21 cellular contexts compared by ENCODE assay signal in the genomic region with DNA sequence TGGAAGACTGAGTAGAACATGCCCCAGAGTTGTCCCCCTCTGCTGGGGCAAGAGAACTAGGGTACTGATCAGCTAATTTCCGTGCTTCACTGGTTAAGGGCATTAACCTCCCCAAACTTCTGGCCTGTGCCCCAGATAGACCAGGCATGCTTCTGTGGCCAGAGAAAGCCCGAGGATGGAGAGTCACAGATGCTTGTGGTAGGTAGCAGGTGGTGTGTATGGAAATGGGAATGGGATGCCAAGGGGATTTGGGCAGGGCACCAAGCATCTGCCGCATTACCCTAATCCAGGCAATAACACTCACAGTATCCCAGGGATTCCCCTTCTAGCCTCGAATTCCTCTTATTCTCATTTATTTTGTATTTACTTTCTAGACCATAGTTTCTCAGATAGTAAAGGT.
DNase-seq lines count a peak whose midpoint lies in the region; ATAC-seq and TF ChIP-seq lines count a peak whose summit lies in the region.
"Had no signal": no experiment of that assay in that cellular context is flagged by ENCODE, and none has a peak within 500 bp of the region (broad histone marks: within the 10 kb centered on the region; RNA-seq: fewer than 3 reads in every experiment).

No MANE protein-coding gene starts in this region.

- no peak overlapping the region for H3K9ac ChIP-seq in trophoblast cell (ENCODE audit: low read length)
- H3K9ac ChIP-seq: BLaER1 treated with 17β-estradiol and CSF1 and Interleukin-3, amounts not matched to agents 10 nM and 100 nM had no signal

- H3K36me3 Mint-ChIP-seq in CD4-positive, CD25-positive, alpha-beta regulatory T cell: peaks cover 49% of the 10 kb centered on the region
- H3K36me3 Mint-ChIP-seq in central memory CD8-positive, alpha-beta T cell (ENCODE audit: insufficient read depth): peaks cover 25% of the 10 kb centered on the region
- H3K36me3 Mint-ChIP-seq in Caco-2 (ENCODE audit: insufficient read depth, unreplicated experiment): no peaks in the 10 kb centered on the region

- no peak overlapping the region for H2BK12ac ChIP-seq in trophoblast cell (ENCODE audit: low read length)

- H3K9me3 ChIP-seq in CD4-positive, CD25-positive, alpha-beta regulatory T cell (ENCODE audit: control insufficient read depth in 2 of 2, low read length in 2 of 2): peaks cover 0 to 6% of the 10 kb centered on the region in 2 experiments
- no peaks in the 10 kb centered on the region for H3K9me3 ChIP-seq in trophoblast cell (ENCODE audit: insufficient read depth, low read depth, low read length)
- H3K9me3 ChIP-seq in Caco-2: peaks cover 12% of the 10 kb centered on the region
- no peaks in the 10 kb centered on the region for H3K9me3 ChIP-seq in HAP-1

- TF ChIP-seq CTCF in Caco-2 (IDR thresholded peaks at IDR 0.05; ENCODE audit: insufficient read depth in 1 of 2, low read depth in 1 of 2, low read length in 1 of 2, severe bottlenecking in 1 of 2, unreplicated experiment in 1 of 2): no peak

- no peak overlapping the region for H2BK5ac ChIP-seq in trophoblast cell (ENCODE audit: low read depth, low read length, poor library complexity)

- CTCF ChIA-PET in Caco-2 (lab: Charles Lee): no interaction called here

- no peak overlapping the region for H3K14ac ChIP-seq in trophoblast cell (ENCODE audit: low read length)

- no peaks in the 10 kb centered on the region for H3K79me1 ChIP-seq in trophoblast cell (ENCODE audit: low read length)

- H2AK5ac ChIP-seq in trophoblast cell (ENCODE audit: low read length): no peak overlapping the region

- H3K23ac ChIP-seq in trophoblast cell (ENCODE audit: low read length): no peak overlapping the region

- BruUV-seq in Caco-2 (replicated peaks; lab: Mats Ljungman, UMichigan): no TSS peak

- no peak overlapping the region for H3K4ac ChIP-seq in trophoblast cell (ENCODE audit: low read depth, low read length)

- peaks cover 8% of the 10 kb centered on the region for H3K36me3 ChIP-seq in CD4-positive, CD25-positive, alpha-beta regulatory T cell (ENCODE audit: control insufficient read depth, insufficient read depth, low read length)
- H3K36me3 ChIP-seq in trophoblast cell (ENCODE audit: control insufficient read depth in 1 of 2, insufficient read depth in 2 of 2, low read length in 2 of 2) (no peaks in the 10 kb centered on the region), Caco-2 (ENCODE audit: control insufficient read depth, insufficient read depth, low read length) (no peaks in the 10 kb centered on the region), HAP-1 (replicated peaks) (no peaks in the 10 kb centered on the region)
- H3K36me3 ChIP-seq: BLaER1 treated with 17β-estradiol and CSF1 and Interleukin-3, amounts not matched to agents 10 nM and 100 nM had no signal

- peaks cover 0 to 6% (median 0%) of the 10 kb centered on the region in 7 donors for H3K9me3 Mint-ChIP-seq in CD4-positive, CD25-positive, alpha-beta regulatory T cell
- H3K9me3 Mint-ChIP-seq in central memory CD8-positive, alpha-beta T cell: no peaks in the 10 kb centered on the region
- H3K9me3 Mint-ChIP-seq in Caco-2 (ENCODE audit: unreplicated experiment): peaks cover 5% of the 10 kb centered on the region

- H3K4me2 ChIP-seq in trophoblast cell (ENCODE audit: low read length): no peak overlapping the region
- H3K4me2 ChIP-seq: BLaER1 treated with 17β-estradiol and CSF1 and Interleukin-3, amounts not matched to agents 10 nM and 100 nM had no signal

- no peak overlapping the region for H4K12ac ChIP-seq in trophoblast cell (ENCODE audit: low read depth, low read length)

- peaks cover 31% of the 10 kb centered on the region for H3K4me1 ChIP-seq in CD4-positive, CD25-positive, alpha-beta regulatory T cell (ENCODE audit: control insufficient read depth, insufficient read depth, low read length, poor library complexity, severe bottlenecking)
- H3K4me1 ChIP-seq in trophoblast cell (ENCODE audit: control insufficient read depth in 1 of 2, insufficient read depth in 2 of 2, low read length in 2 of 2) (peaks cover 0 to 5% of the 10 kb centered on the region in 2 experiments), Caco-2 (no peaks in the 10 kb centered on the region), HAP-1 (no peaks in the 10 kb centered on the region)
- H3K4me1 ChIP-seq: BLaER1 treated with 17β-estradiol and CSF1 and Interleukin-3, amounts not matched to agents 10 nM and 100 nM had no signal

- H3K27me3 ChIP-seq in CD4-positive, CD25-positive, alpha-beta regulatory T cell (ENCODE audit: control insufficient read depth, insufficient read depth, low read length): no peaks in the 10 kb centered on the region
- H3K27me3 ChIP-seq in trophoblast cell (ENCODE audit: insufficient read depth, low read length) (no peaks in the 10 kb centered on the region), Caco-2 (replicated peaks; ENCODE audit: control insufficient read depth, insufficient read depth, low read length) (no peaks in the 10 kb centered on the region), HAP-1 (ENCODE audit: low read depth) (no peaks in the 10 kb centered on the region)
- H3K27me3 ChIP-seq: BLaER1 treated with 17β-estradiol and CSF1 and Interleukin-3, amounts not matched to agents 10 nM and 100 nM had no signal

- peak overlapping the region in 3 of 4 donors; percentile 22 to 68 (median 65) for H3K4me3 Mint-ChIP-seq in CD4-positive, CD25-positive, alpha-beta regulatory T cell
- peak overlapping the region; percentile 63 for H3K4me3 Mint-ChIP-seq in central memory CD8-positive, alpha-beta T cell
- H3K4me3 Mint-ChIP-seq in Caco-2 (ENCODE audit: unreplicated experiment): no peak overlapping the region

- no CpG with 5 or more reads among the region's 4 CpGs for WGBS in trophoblast cell (ENCODE audit: extremely low coverage, insufficient coverage, insufficient read length)

- H2AFZ ChIP-seq in trophoblast cell (ENCODE audit: insufficient read depth, low read length, poor library complexity): no peak overlapping the region

- no peak overlapping the region for H2BK120ac ChIP-seq in trophoblast cell (ENCODE audit: insufficient read depth, low read length, poor library complexity)

- POLR2A ChIA-PET in Caco-2 (lab: Charles Lee): no interaction called here

- peaks cover 38 to 72% (median 55%) of the 10 kb centered on the region in 4 donors for H3K4me1 Mint-ChIP-seq in CD4-positive, CD25-positive, alpha-beta regulatory T cell
- H3K4me1 Mint-ChIP-seq in central memory CD8-positive, alpha-beta T cell: peaks cover 56% of the 10 kb centered on the region
- no peaks in the 10 kb centered on the region for H3K4me1 Mint-ChIP-seq in Caco-2 (ENCODE audit: low read depth, unreplicated experiment)

- H3K27ac ChIP-seq in CD4-positive, CD25-positive, alpha-beta regulatory T cell (ENCODE audit: insufficient read depth, low read length, poor library complexity, severe bottlenecking): no peak overlapping the region
- no peak overlapping the region for H3K27ac ChIP-seq in trophoblast cell (ENCODE audit: low read depth, low read length)
- H3K27ac ChIP-seq: BLaER1 treated with 17β-estradiol and CSF1 and Interleukin-3, amounts not matched to agents 10 nM and 100 nM; RWPE1 had no signal

- in situ Hi-C loops in HAP-1 (cut with MboI; ENCODE audit: low sequenced_read_pairs): no loop called here

- intact Hi-C loops in Caco-2 (cut with micrococcal nuclease; ENCODE audit: unreplicated experiment): no loop called here

- H3K79me2 ChIP-seq in trophoblast cell (ENCODE audit: control insufficient read depth, insufficient read depth, low read length, poor library complexity): no peaks in the 10 kb centered on the region

- H4K91ac ChIP-seq in trophoblast cell (ENCODE audit: low read depth, low read length): no peak overlapping the region

- no peak overlapping the region for H3K18ac ChIP-seq in trophoblast cell (ENCODE audit: low read length)

- no peak for ATAC-seq in CD4-positive, CD25-positive, alpha-beta regulatory T cell (ENCODE audit: low read depth in 2 of 2)
- ATAC-seq in central memory CD8-positive, alpha-beta T cell (replicated peaks; ENCODE audit: extremely low read depth, poor library complexity, severe bottlenecking): no peak
- ATAC-seq: GM12878, PC-3 had no signal

- H3K27me3 Mint-ChIP-seq in CD4-positive, CD25-positive, alpha-beta regulatory T cell: no peaks in the 10 kb centered on the region
- no peaks in the 10 kb centered on the region for H3K27me3 Mint-ChIP-seq in central memory CD8-positive, alpha-beta T cell
- no peaks in the 10 kb centered on the region for H3K27me3 Mint-ChIP-seq in Caco-2 (ENCODE audit: insufficient read depth, unreplicated experiment)

- H3K27ac Mint-ChIP-seq in CD4-positive, CD25-positive, alpha-beta regulatory T cell: peak overlapping the region; percentile 66 to 93 (median 69)
- peak overlapping the region; percentile 90 for H3K27ac Mint-ChIP-seq in central memory CD8-positive, alpha-beta T cell (ENCODE audit: low read depth)
- H3K27ac Mint-ChIP-seq in Caco-2 (ENCODE audit: unreplicated experiment): no peak overlapping the region

- DNase-seq in CD4-positive, CD25-positive, alpha-beta regulatory T cell: no peak
- DNase-seq in DMS 273 treated with DMSO at 0.1 percent for 48 hours (lab: John Stamatoyannopoulos, UW) (peak; percentile 67), NCI-H524 (lab: John Stamatoyannopoulos, UW) (peak; percentile 74 to 94), COR-L47 (lab: John Stamatoyannopoulos, UW) (no peak), trophoblast cell (no peak), Caco-2 (no peak), HAP-1 (ENCODE audit: low spot score in 2 of 2) (no peak)
- no peak for DNase-seq in central memory CD8-positive, alpha-beta T cell (ENCODE audit: low spot score in 2 of 2)
- DNase-seq: Calu3, GDM1, GOT3, KG1, NCI-H1048, NCI-H1436 treated with DMSO at 0.1 percent for 48 hours, NCI-H2081 treated with DMSO at 0.1 percent for 48 hours, NCI-H2227 treated with DMSO at 0.1 percent for 48 hours, NCI-H69, PC-3 had no signal

- H3K4me3 ChIP-seq in CD4-positive, CD25-positive, alpha-beta regulatory T cell (ENCODE audit: low read depth, low read length): no peak overlapping the region
- H3K4me3 ChIP-seq in trophoblast cell (ENCODE audit: low read depth, low read length) (no peak overlapping the region), Caco-2 (ENCODE audit: low read depth, low read length) (no peak overlapping the region), HAP-1 (no peak overlapping the region)
- H3K4me3 ChIP-seq: BLaER1 treated with 17β-estradiol and CSF1 and Interleukin-3, amounts not matched to agents 10 nM and 100 nM; GM12878 had no signal

- H4K8ac ChIP-seq in trophoblast cell (ENCODE audit: low read depth, low read length): no peak overlapping the region

Comparison
In these comparisons a context has a peak if more than half of its experiments do, and no peak if none do; other contexts are left out.
1. DNase-seq: peak in DMS 273 treated with DMSO at 0.1 percent for 48 hours (single experiment) and NCI-H524 (2 of 2); none in CD4-positive, CD25-positive, alpha-beta regulatory T cell (0 of 3), central memory CD8-positive, alpha-beta T cell (0 of 2), COR-L47 (single experiment), trophoblast cell (0 of 2), Caco-2 (0 of 2) and HAP-1 (0 of 2).